Comparison of ENCODE assay signal across 20 cellular contexts in genomic region chr6:37877373-37878149, GRCh38. TPM values are rescaled to one million over a fixed set of nuclear protein-coding genes. Genes with fewer than 3 reads are reported as not detected.
DNase-seq lines count a peak whose midpoint lies in the region; ATAC-seq, FAIRE-seq and TF ChIP-seq lines count a peak whose summit lies in the region.
"Had no signal": no experiment of that assay in that cellular context is flagged by ENCODE, and none has a peak within 500 bp of the region (broad histone marks: within the 10 kb centered on the region; RNA-seq: fewer than 3 reads in every experiment).

No MANE protein-coding gene starts in this region.

- peaks cover 4 to 23% (median 7%) of the 10 kb centered on the region in 3 donors for H3K4me1 ChIP-seq in pancreas

- H3K36me3 ChIP-seq in pancreas: no peaks in the 10 kb centered on the region
- H3K36me3 ChIP-seq: esophagus squamous epithelium, HAP-1 had no signal

- DNase-seq in NCI-H526 (lab: John Stamatoyannopoulos, UW): peak; percentile 12 to 29
- no peak for DNase-seq in NCI-H526 treated with DMSO at 0.1 percent for 48 hours (lab: John Stamatoyannopoulos, UW)
- peak; percentile 45 for DNase-seq in NCI-H69 (lab: John Stamatoyannopoulos, UW)
- peak; percentile 22 for DNase-seq in fibroblast of pulmonary artery (ENCODE audit: low read depth)
- no peak for DNase-seq in pancreas
- DNase-seq in NCI-H146 (lab: John Stamatoyannopoulos, UW): no peak
- DNase-seq: activated CD4-positive, alpha-beta T cell treated with anti-CD3 and anti-CD28 coated beads, Interleukin-2, amount 50 U/mL, for 1 hour; activated T-cell treated with anti-CD3 and anti-CD28 coated beads, Interleukin-2, amount 50 U/mL, for 24 hours; anterior cingulate cortex; DND-41; esophagus squamous epithelium; mucosa of descending colon; NK-92 treated with Interleukin-12 subunit alpha and Interleukin-12 subunit beta, amount 100 ng/mL, for 24 hours; stimulated activated CD4-positive, alpha-beta T cell treated with anti-CD3 and anti-CD28 coated beads, Interleukin-15, amount 100 ng/mL, for 24 hours had no signal

- no peaks in the 10 kb centered on the region for H3K9me3 ChIP-seq in pancreas
- H3K9me3 ChIP-seq: esophagus squamous epithelium, HAP-1, mucosa of descending colon had no signal

- intact Hi-C loops in pancreas (cut with DNase I): no loop called here

- H3K4me3 ChIP-seq in fibroblast of pulmonary artery (replicated peaks; ENCODE audit: low read depth, low read length) (no peak overlapping the region), pancreas (no peak overlapping the region)
- H3K4me3 ChIP-seq: esophagus squamous epithelium, HAP-1, mucosa of descending colon had no signal

- no peaks in the 10 kb centered on the region for H3K27me3 ChIP-seq in pancreas
- H3K27me3 ChIP-seq: esophagus squamous epithelium had no signal

- WGBS in pancreas, 2 donors: 76 to 81% methylated on average over 6 of the region's 6 CpGs

- FAIRE-seq in pancreas (lab: Jason Lieb, UNC): no peak
- FAIRE-seq: HepG2 had no signal

- TF ChIP-seq CTCF in fibroblast of pulmonary artery (IDR thresholded peaks at IDR 0.05; ENCODE audit: low read length, missing control alignments): no peak
- no peak for TF ChIP-seq CTCF in pancreas (IDR thresholded peaks at IDR 0.05)

- peak overlapping the region in 1 of 4 donors; percentile 7 for H3K27ac ChIP-seq in pancreas
- H3K27ac ChIP-seq: 22Rv1, C4-2B had no signal

- ATAC-seq in pancreas: peak in 3 of 4 donors; percentile 15 to 36 (median 35)
- ATAC-seq in GM21515 (IDR thresholded peaks at IDR 0.05; ENCODE audit: unreplicated experiment): no peak
- ATAC-seq in HG03025 (IDR thresholded peaks at IDR 0.05; ENCODE audit: low FRiP score, unreplicated experiment): no peak
- ATAC-seq: HepG2 had no signal

RNA-seq across cellular contexts. Expression of gene ZFAND3, which starts 58.0 kb away (rescaled TPM):
- 10 to 100 TPM; 22.9 to 49.8 (median 32.7) TPM for total RNA-seq in pancreas
- polyA plus RNA-seq in pancreas: 10 to 100 TPM; 13.1 to 16.8 TPM

Comparison
In these comparisons a context has a peak if more than half of its experiments do, and no peak if none do; other contexts are left out.
1. DNase-seq: peak in NCI-H526 (2 of 2), NCI-H69 (single experiment) and fibroblast of pulmonary artery (single experiment); none in NCI-H526 treated with DMSO at 0.1 percent for 48 hours (single experiment), pancreas (0 of 6) and NCI-H146 (single experiment).
2. ATAC-seq: peak in pancreas (3 of 4); none in GM21515 (single experiment) and HG03025 (single experiment).